ENCODE assay signal across 1 cellular context in the genomic region with DNA sequence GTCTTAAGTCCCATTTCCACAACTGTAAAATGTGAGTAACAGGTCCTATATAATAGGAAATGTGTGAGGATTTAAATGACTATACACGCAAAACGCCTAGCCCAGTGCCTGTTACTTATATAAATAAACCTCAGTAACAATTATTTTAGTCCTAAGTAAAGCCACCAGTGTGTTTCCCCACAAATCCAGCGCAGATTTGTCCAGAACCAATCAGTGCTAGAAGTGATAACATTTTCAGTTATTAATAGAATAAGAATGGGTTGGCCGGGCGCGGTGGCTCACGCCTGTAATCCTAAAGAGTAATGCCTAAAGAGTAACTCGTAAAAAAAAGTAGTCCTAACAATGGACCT.
TF ChIP-seq lines count a peak whose summit lies in the region.

No MANE protein-coding gene starts in this region.

TF ChIP-seq in IMR-90, 13 proteins besides CTCF, POLR2A, EP300 and RAD21 (continued from another document):
- TF ChIP-seq CEBPB (IDR thresholded peaks at IDR 0.05; ENCODE audit: low read depth, low read length) (no peak), CHD1 (IDR thresholded peaks at IDR 0.05; ENCODE audit: low read depth, low read length) (no peak), FOS (IDR thresholded peaks at IDR 0.05; ENCODE audit: low read depth, low read length) (no peak), BHLHE40 (IDR thresholded peaks at IDR 0.05; ENCODE audit: low read depth, low read length) (no peak), MAZ (IDR thresholded peaks at IDR 0.05; ENCODE audit: borderline replicate concordance, low read depth, low read length) (no peak)
- TF ChIP-seq, protein P1, sequence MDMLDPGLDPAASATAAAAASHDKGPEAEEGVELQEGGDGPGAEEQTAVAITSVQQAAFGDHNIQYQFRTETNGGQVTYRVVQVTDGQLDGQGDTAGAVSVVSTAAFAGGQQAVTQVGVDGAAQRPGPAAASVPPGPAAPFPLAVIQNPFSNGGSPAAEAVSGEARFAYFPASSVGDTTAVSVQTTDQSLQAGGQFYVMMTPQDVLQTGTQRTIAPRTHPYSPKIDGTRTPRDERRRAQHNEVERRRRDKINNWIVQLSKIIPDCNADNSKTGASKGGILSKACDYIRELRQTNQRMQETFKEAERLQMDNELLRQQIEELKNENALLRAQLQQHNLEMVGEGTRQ (IDR thresholded peaks at IDR 0.05; ENCODE audit: low read depth, low read length) = no peak
